In genomic region chr9:76333964-76334363, GRCh38 we compare ENCODE assay signal across 16 cellular contexts.
DNase-seq lines count a peak whose midpoint lies in the region; ATAC-seq and TF ChIP-seq lines count a peak whose summit lies in the region.
"Had no signal": no experiment of that assay in that cellular context is flagged by ENCODE, and none has a peak within 500 bp of the region (broad histone marks: within the 10 kb centered on the region; RNA-seq: fewer than 3 reads in every experiment).

No MANE protein-coding gene starts in this region.

- no peaks in the 10 kb centered on the region for H3K79me2 ChIP-seq in mesendoderm (ENCODE audit: control insufficient read depth, insufficient read depth, low read length)

- WGBS in mesendoderm (ENCODE audit: extremely low coverage, insufficient coverage, low lambda C conversion rate), result no CpG with 5 or more reads among the region's 7 CpGs

- no peak overlapping the region for H2BK15ac ChIP-seq in mesendoderm (replicated peaks; ENCODE audit: low read depth)

- no peak overlapping the region for H3K23ac ChIP-seq in mesendoderm (ENCODE audit: low read length)

- TF ChIP-seq CTCF in HEK293 (tag by site-specific recombination; IDR thresholded peaks at IDR 0.05), result no peak

- no peaks in the 10 kb centered on the region for H3K79me1 ChIP-seq in mesendoderm (ENCODE audit: low read length)

- peaks cover 6% of the 10 kb centered on the region; the same call in 1 of the 2 replicates for H3K4me1 ChIP-seq in HEK293 (ENCODE audit: control insufficient read depth, insufficient read depth, low read length)
- no peaks in the 10 kb centered on the region for H3K4me1 ChIP-seq in mesendoderm (ENCODE audit: control insufficient read depth, low read depth, low read length)

- CTCF ChIA-PET in HEK293 (lab: Yijun Ruan, JAX), result no interaction called here

- POLR2A ChIA-PET in HEK293 (lab: Yijun Ruan, JAX), result no interaction called here

- H3K4me3 ChIP-seq in HEK293 (ENCODE audit: low read depth, low read length), result no peak overlapping the region
- no peak overlapping the region for H3K4me3 ChIP-seq in mesendoderm (ENCODE audit: low read length)
- H3K4me3 ChIP-seq: GM12878 had no signal

- no peak overlapping the region for H4K5ac ChIP-seq in mesendoderm (ENCODE audit: low read length)

- H3K56ac ChIP-seq in mesendoderm (ENCODE audit: low read length), result no peak overlapping the region

- H3K27ac ChIP-seq in HEK293 (ENCODE audit: extremely low read depth, low read depth, low read length), result peak overlapping the region; percentile 59
- H3K27ac ChIP-seq in mesendoderm (ENCODE audit: low read depth, low read length), result no peak overlapping the region
- H3K27ac ChIP-seq: C4-2B, KMS-11 had no signal

- no peak overlapping the region for H3K18ac ChIP-seq in mesendoderm (ENCODE audit: low read length)

- no peak overlapping the region for H2BK5ac ChIP-seq in mesendoderm (ENCODE audit: low read length)

- H3K36me3 ChIP-seq in HEK293 (ENCODE audit: control insufficient read depth in 2 of 2, insufficient read depth in 1 of 2, low read length in 2 of 2), result peaks cover 0 to 9% of the 10 kb centered on the region in 2 experiments; a peak in 1 of 3 replicates
- H3K36me3 ChIP-seq in mesendoderm (ENCODE audit: control insufficient read depth, insufficient read depth, low read length), result no peaks in the 10 kb centered on the region

- no peaks in the 10 kb centered on the region for H3K9me3 ChIP-seq in HEK293 (ENCODE audit: control insufficient read depth, insufficient read depth, low read depth, low read length)

- no peak overlapping the region for H3K4ac ChIP-seq in mesendoderm (ENCODE audit: low read depth, low read length)

- H3K9ac ChIP-seq in mesendoderm (ENCODE audit: low read length), result no peak overlapping the region
- H3K9ac ChIP-seq: KMS-11 had no signal

- no peaks in the 10 kb centered on the region for H3K27me3 ChIP-seq in mesendoderm (ENCODE audit: insufficient read depth, low read length, poor library complexity)

- H4K8ac ChIP-seq in mesendoderm (ENCODE audit: low read depth, low read length), result no peak overlapping the region

- H2BK120ac ChIP-seq in mesendoderm (ENCODE audit: low read depth, low read length), result no peak overlapping the region

- H3K4me2 ChIP-seq in mesendoderm (ENCODE audit: low read length), result no peak overlapping the region
- H3K4me2 ChIP-seq: KMS-11 had no signal

- DNase-seq in NCI-H2227 treated with DMSO at 0.1 percent for 48 hours (lab: John Stamatoyannopoulos, UW), result peak; percentile 22
- DNase-seq in mesendoderm, result peak; percentile 64
- DNase-seq in ureter (ENCODE audit: low spot score), result no peak
- DNase-seq: AML-193; CD4-positive, alpha-beta T cell; DMS153; DMS79 treated with DMSO at 0.1 percent for 48 hours; GOT3; H7 had no signal

- no peak overlapping the region for H2AK5ac ChIP-seq in mesendoderm (ENCODE audit: low read length)

- no peak for ATAC-seq in HG03045 (IDR thresholded peaks at IDR 0.05; ENCODE audit: unreplicated experiment)
- ATAC-seq in GM18909 (IDR thresholded peaks at IDR 0.05; ENCODE audit: poor library complexity, unreplicated experiment), result no peak
- ATAC-seq: GM12878, HCT116 had no signal

TF ChIP-seq in HEK293, 187 proteins besides CTCF, POLR2A, EP300 and RAD21:
- TF ChIP-seq ZNF518A (tag by site-specific recombination; conservative IDR thresholded peaks at IDR 0.05; ENCODE audit: low read depth), result no peak; the same call in 1 of the 2 replicates
- TF ChIP-seq ZIC2 (tag by site-specific recombination; IDR thresholded peaks at IDR 0.05), result 0 out of 2 replicates have a peak, but pooled peaks have one; percentile 20
- no peak for TF ChIP-seq ZNF280C (tag by site-specific recombination; IDR thresholded peaks at IDR 0.05)
- TF ChIP-seq ZNF561 (tag by site-specific recombination; IDR thresholded peaks at IDR 0.05; ENCODE audit: borderline replicate concordance), result 0 out of 2 replicates have a peak, but pooled peaks have one; percentile 57
- peak; percentile 59 for TF ChIP-seq WT1 (tag by site-specific recombination; IDR thresholded peaks at IDR 0.05)
- TF ChIP-seq ZNF621 (tag by site-specific recombination; IDR thresholded peaks at IDR 0.05), result no peak
- TF ChIP-seq KLF7 (tag by site-specific recombination; IDR thresholded peaks at IDR 0.05; ENCODE audit: borderline replicate concordance), result peak; percentile 17; the same call in 1 of the 2 replicates
- TF ChIP-seq EGR2 (tag by site-specific recombination; IDR thresholded peaks at IDR 0.05; ENCODE audit: low read depth), result peak; percentile 45; the same call in 1 of the 2 replicates
- TF ChIP-seq ZNF596 (tag by site-specific recombination; IDR thresholded peaks at IDR 0.05), result 0 out of 2 replicates have a peak, but pooled peaks have one; percentile 47
- TF ChIP-seq ZFHX2 (tag by site-specific recombination; conservative IDR thresholded peaks at IDR 0.05), result peak; percentile 63
